ENCODE assay signal across 7 cellular contexts in the genomic region with DNA sequence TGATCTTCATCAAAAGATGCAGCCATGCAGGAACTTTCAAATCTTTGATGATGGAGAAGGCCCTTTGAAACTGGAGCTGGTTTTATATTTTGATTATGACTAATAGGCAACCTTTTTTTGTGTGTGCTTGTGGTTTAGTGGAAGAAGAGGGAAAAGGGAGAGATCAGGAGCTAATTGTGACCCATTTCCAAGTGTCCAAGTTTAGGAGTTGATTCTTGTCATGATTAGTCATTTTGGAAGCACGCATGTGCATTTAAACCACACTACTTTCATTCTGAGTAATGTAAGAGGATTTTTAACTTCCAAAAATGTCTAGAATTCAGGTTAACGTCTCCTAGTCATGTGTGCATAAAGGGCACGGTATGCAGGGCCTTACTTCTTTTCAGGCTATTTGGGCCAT. TPM values are rescaled to one million over a fixed set of nuclear protein-coding genes. Genes with fewer than 3 reads are reported as not detected.
DNase-seq lines count a peak whose midpoint lies in the region; ATAC-seq and TF ChIP-seq lines count a peak whose summit lies in the region.

No MANE protein-coding gene starts in this region.

- H3F3A ChIP-seq in GM23248 (ENCODE audit: insufficient read depth), result peaks cover 60% of the 10 kb centered on the region

- peak overlapping the region; percentile 77 for H3K27ac ChIP-seq in GM23248
- peak overlapping the region in 4 of 5 donors; percentile 99 to 100 (median 100) for H3K27ac ChIP-seq in stomach

- peaks cover 66 to 70% (median 68%) of the 10 kb centered on the region in 3 donors for H3K4me1 Mint-ChIP-seq in T-cell

- no peaks in the 10 kb centered on the region for H3K9me3 Mint-ChIP-seq in T-cell

- no peak for ATAC-seq in T-cell (replicated peaks in 1 of 4)
- no peak for ATAC-seq in GM21825 (IDR thresholded peaks at IDR 0.05; ENCODE audit: unreplicated experiment)

- no peaks in the 10 kb centered on the region for H3K9me2 ChIP-seq in GM23248 (ENCODE audit: insufficient read depth)

- H3K36me3 ChIP-seq in GM23248 (ENCODE audit: low read depth) (no peaks in the 10 kb centered on the region), stomach (peaks cover 16 to 33% (median 26%) of the 10 kb centered on the region in 4 donors)

- H3K79me2 ChIP-seq in GM23248 (ENCODE audit: insufficient read depth), result peaks cover 71% of the 10 kb centered on the region

- no peak for TF ChIP-seq EP300 in stomach (IDR thresholded peaks at IDR 0.05)

- intact Hi-C loops in stomach (cut with DNase I; ENCODE audit: low total_unique reads), result no loop called here

- peak; percentile 95 for DNase-seq in GM23248
- DNase-seq in T-cell, result no peak
- DNase-seq in fibroblast of pulmonary artery (ENCODE audit: low read depth), result peak; percentile 79
- DNase-seq in stomach, result no peak
- no peak for DNase-seq in NOMO-1 (lab: John Stamatoyannopoulos, UW; ENCODE audit: unreplicated experiment in 2 of 2)
- no peak for DNase-seq in activated CD4-positive, CD25-positive, alpha-beta regulatory T cell (lab: John Stamatoyannopoulos, UW)

- peak overlapping the region in 1 of 3 donors; percentile 51 for H3K4me3 Mint-ChIP-seq in T-cell

- 0 to 2% methylated on average over 3 of the region's 3 CpGs for WGBS in GM23248 (ENCODE audit: low coverage in 1 of 2, low lambda C conversion rate in 2 of 2, missing lambda C conversion rate in 2 of 2), 2 experiments
- WGBS in stomach, 5 donors, result 17 to 39% (median 27%) methylated on average over 3 of the region's 3 CpGs

- in situ Hi-C loops in GM23248 (cut with MboI), result no loop called here

- POLR2A ChIA-PET in T-cell (lab: Charles Lee), result interaction anchor here in 1 of 2 donors (0.7 kb wide), 1 partner anchor 19 kb away, joined by 3 read pairs; no protein-coding TSS in a partner anchor

- H3K9me3 ChIP-seq in GM23248 (ENCODE audit: low read depth) (no peaks in the 10 kb centered on the region), stomach (no peaks in the 10 kb centered on the region)

- H3K9ac ChIP-seq in GM23248, result peak overlapping the region; percentile 58

- peak overlapping the region; percentile 98 for H3K4me3 ChIP-seq in GM23248
- peak overlapping the region; percentile 96 for H3K4me3 ChIP-seq in fibroblast of pulmonary artery (replicated peaks; ENCODE audit: low read depth, low read length)
- H3K4me3 ChIP-seq in stomach, result peak overlapping the region; percentile 89 to 96 (median 92)

- no peak for TF ChIP-seq CTCF in fibroblast of pulmonary artery (IDR thresholded peaks at IDR 0.05; ENCODE audit: low read length, missing control alignments)
- no peak for TF ChIP-seq CTCF in stomach (IDR thresholded peaks at IDR 0.05)

- no peaks in the 10 kb centered on the region for H3K27me3 Mint-ChIP-seq in T-cell

- H3K4me2 ChIP-seq in GM23248 (ENCODE audit: unreplicated experiment), result peak overlapping the region; percentile 96

- H2AFZ ChIP-seq in GM23248, result no peak overlapping the region

- peaks cover 13% of the 10 kb centered on the region for H4K20me1 ChIP-seq in GM23248 (ENCODE audit: insufficient read depth)

- H3K27ac Mint-ChIP-seq in T-cell, result peak overlapping the region; percentile 68 to 78

- peaks cover 28% of the 10 kb centered on the region for H3K36me3 Mint-ChIP-seq in T-cell

- CTCF ChIA-PET in T-cell (lab: Charles Lee), result interaction anchor here in 1 of 2 donors (1.5 kb wide), 1 partner anchor 508 kb away, joined by 3 read pairs; no protein-coding TSS in a partner anchor

- no peak for TF ChIP-seq POLR2A in stomach (IDR thresholded peaks at IDR 0.05)

- H3K4me1 ChIP-seq in GM23248 (ENCODE audit: insufficient read depth), result peaks cover 42% of the 10 kb centered on the region
- H3K4me1 ChIP-seq in stomach, result peaks cover 38 to 68% (median 64%) of the 10 kb centered on the region in 4 donors

- H3K27me3 ChIP-seq in GM23248 (replicated peaks; ENCODE audit: insufficient read depth) (no peaks in the 10 kb centered on the region), stomach (no peaks in the 10 kb centered on the region)

RNA-seq across cellular contexts. Expression of gene FOXO3, which starts 3.5 kb away (rescaled TPM):
- 35.7 and 36.6 TPM in 2 replicates for total RNA-seq in GM23248 (2014; rRNA removed; shearing (Covaris generic))
- 17.9 and 19.7 TPM in 2 replicates for polyA plus RNA-seq in GM23248 (2016; fragmentation: Nextera tagmentation; extraction: Ambion mirVana)
- total RNA-seq in T-cell, result 10 to 100 TPM; 21.5 to 26.2 (median 22.2) TPM
- 10 to 100 TPM; 33.3 to 89.8 (median 78.6) TPM for total RNA-seq in stomach
- polyA plus RNA-seq in stomach, result 10 to 100 TPM; 13.0 to 21.2 (median 14.4) TPM

Comparison
In these comparisons a context has a peak if more than half of its experiments do, and no peak if none do; other contexts are left out.
1. DNase-seq: peak in GM23248 (single experiment) and fibroblast of pulmonary artery (single experiment); none in T-cell (0 of 34), stomach (single experiment), NOMO-1 (0 of 2) and activated CD4-positive, CD25-positive, alpha-beta regulatory T cell (0 of 4).
2. Peak in every context shown above with its lines, with median percentiles within 50 percentile points of each other: H3K4me3 ChIP-seq.